8 cellular contexts compared by ENCODE assay signal in genomic region chr14:104752735-104753527, GRCh38. TPM values are rescaled to one million over a fixed set of nuclear protein-coding genes. Genes with fewer than 3 reads are reported as not detected.
DNase-seq lines count a peak whose midpoint lies in the region; ATAC-seq and TF ChIP-seq lines count a peak whose summit lies in the region.

Gene SIVA1, plus strand, starts transcription at chr14:104753147. Its CDS starts 55 bp downstream, at chr14:104753202.

- 0 to 1% methylated on average over 87 to 95 of the region's 95 CpGs for WGBS in heart right ventricle, 2 donors
- WGBS in upper lobe of left lung, 2 donors: 0% methylated on average over 10 to 33 of the region's 95 CpGs

- TF ChIP-seq POLR2A in upper lobe of left lung (IDR thresholded peaks at IDR 0.05): peak in 3 of 4 donors; percentile 82 to 96 (median 94)

- H3K36me3 ChIP-seq in heart right ventricle (peaks cover 0 to 30% (median 19%) of the 10 kb centered on the region in 9 donors), upper lobe of left lung (peaks cover 4 to 28% (median 24%) of the 10 kb centered on the region in 4 donors)

- H3K9me3 Mint-ChIP-seq in T-helper 1 cell treated with Interleukin-12 subunit alpha and Interleukin-12 subunit beta and Interleukin-4 antibody, amounts not matched to agents 30 μg/mL and 1 μg/mL, for 36 hours: no peaks in the 10 kb centered on the region

- H3K27me3 Mint-ChIP-seq in T-helper 1 cell treated with Interleukin-12 subunit alpha and Interleukin-12 subunit beta and Interleukin-4 antibody, amounts not matched to agents 30 μg/mL and 1 μg/mL, for 36 hours (ENCODE audit: low read depth): no peaks in the 10 kb centered on the region

- H3K27me3 ChIP-seq in heart right ventricle (no peaks in the 10 kb centered on the region), upper lobe of left lung (no peaks in the 10 kb centered on the region)

- H3K4me3 ChIP-seq in heart right ventricle (peak within 1 kb of the TSS; percentile 68 to 100 (median 98)), upper lobe of left lung (peak within 1 kb of the TSS; percentile 82 to 97 (median 90))

- peak within 1 kb of the TSS; percentile 89 for H3K27ac Mint-ChIP-seq in T-helper 1 cell treated with Interleukin-12 subunit alpha and Interleukin-12 subunit beta and Interleukin-4 antibody, amounts not matched to agents 30 μg/mL and 1 μg/mL, for 36 hours

- no peak for TF ChIP-seq CTCF in GM13977 (IDR thresholded peaks at IDR 0.05; ENCODE audit: extremely low read depth, insufficient read depth, missing control alignments)
- no peak for TF ChIP-seq CTCF in heart right ventricle (IDR thresholded peaks at IDR 0.05)
- TF ChIP-seq CTCF in upper lobe of left lung (IDR thresholded peaks at IDR 0.05): peak in 3 of 6 experiments; percentile 30 to 45 (median 33)

- intact Hi-C loops in heart right ventricle (cut with DNase I) (loop anchor here in 2 of 10 donors (5.0 kb wide), 1 partner anchor 39 kb away; no protein-coding TSS in a partner anchor), posterior cingulate gyrus (cut with DNase I) (no loop called here)

- in situ Hi-C loops in GM13977 (cut with MboI; ENCODE audit: low pct_unique_long_range_greater_than_20kb, low sequenced_read_pairs, unreplicated experiment): loop anchor here (25.0 kb wide), 1 partner anchor 284 kb away; no protein-coding TSS in a partner anchor

- ATAC-seq in HG02884 (IDR thresholded peaks at IDR 0.05; ENCODE audit: unreplicated experiment) (peak; percentile 91), heart right ventricle (peak; percentile 95 to 98 (median 97)), upper lobe of left lung (ENCODE audit: low FRiP score in 2 of 2) (peak; percentile 97 to 98)

- peak within 1 kb of the TSS; percentile 64 to 94 (median 90) for H3K27ac ChIP-seq in heart right ventricle
- peak within 1 kb of the TSS; percentile 86 to 91 (median 90) for H3K27ac ChIP-seq in upper lobe of left lung

- H3K4me3 Mint-ChIP-seq in T-helper 1 cell treated with Interleukin-12 subunit alpha and Interleukin-12 subunit beta and Interleukin-4 antibody, amounts not matched to agents 30 μg/mL and 1 μg/mL, for 36 hours: peak within 1 kb of the TSS; percentile 88

- TF ChIP-seq EP300 in upper lobe of left lung (IDR thresholded peaks at IDR 0.05): peak in 1 of 4 donors; percentile 44

- DNase-seq in GM13977 (ENCODE audit: low spot score) (peak; percentile 100), NCI-H1694 (lab: John Stamatoyannopoulos, UW) (peak; percentile 100), amniotic stem cell (lab: John Stamatoyannopoulos, UW) (peak; percentile 100), heart right ventricle (peak; percentile 99 to 100), posterior cingulate gyrus (peak; percentile 99 to 100 (median 100)), upper lobe of left lung (peak; percentile 99 to 100)

- peaks cover 24% of the 10 kb centered on the region for H3K4me1 Mint-ChIP-seq in T-helper 1 cell treated with Interleukin-12 subunit alpha and Interleukin-12 subunit beta and Interleukin-4 antibody, amounts not matched to agents 30 μg/mL and 1 μg/mL, for 36 hours (ENCODE audit: low read depth)

- no peaks in the 10 kb centered on the region for H3K9me3 ChIP-seq in heart right ventricle
- no peaks in the 10 kb centered on the region for H3K9me3 ChIP-seq in upper lobe of left lung

- H3K4me1 ChIP-seq in heart right ventricle (peaks cover 17 to 45% (median 27%) of the 10 kb centered on the region in 9 donors), upper lobe of left lung (peaks cover 14 to 35% (median 24%) of the 10 kb centered on the region in 4 donors)

- H3K36me3 Mint-ChIP-seq in T-helper 1 cell treated with Interleukin-12 subunit alpha and Interleukin-12 subunit beta and Interleukin-4 antibody, amounts not matched to agents 30 μg/mL and 1 μg/mL, for 36 hours (ENCODE audit: low read depth): peaks cover 8% of the 10 kb centered on the region

RNA-seq across cellular contexts. Expression of gene SIVA1, which starts in this region (rescaled TPM):
- total RNA-seq in heart right ventricle (10 to 100 TPM; 43.3 to 69.6 (median 50.8) TPM), upper lobe of left lung (100 to 1,000 TPM in 2 of 6 donors, 10 to 100 TPM in 4; 72.3 to 241 (median 91.0) TPM)
- polyA plus RNA-seq in heart right ventricle: 100 to 1,000 TPM in 1 of 2 donors, 10 to 100 TPM in 1; 78.6 to 203 TPM

Comparison
In these comparisons a context has a peak if more than half of its experiments do, and no peak if none do; other contexts are left out.
1. Peak in every context shown above with its lines: DNase-seq, ATAC-seq, H3K4me3 ChIP-seq and H3K27ac ChIP-seq.